In the genomic region with DNA sequence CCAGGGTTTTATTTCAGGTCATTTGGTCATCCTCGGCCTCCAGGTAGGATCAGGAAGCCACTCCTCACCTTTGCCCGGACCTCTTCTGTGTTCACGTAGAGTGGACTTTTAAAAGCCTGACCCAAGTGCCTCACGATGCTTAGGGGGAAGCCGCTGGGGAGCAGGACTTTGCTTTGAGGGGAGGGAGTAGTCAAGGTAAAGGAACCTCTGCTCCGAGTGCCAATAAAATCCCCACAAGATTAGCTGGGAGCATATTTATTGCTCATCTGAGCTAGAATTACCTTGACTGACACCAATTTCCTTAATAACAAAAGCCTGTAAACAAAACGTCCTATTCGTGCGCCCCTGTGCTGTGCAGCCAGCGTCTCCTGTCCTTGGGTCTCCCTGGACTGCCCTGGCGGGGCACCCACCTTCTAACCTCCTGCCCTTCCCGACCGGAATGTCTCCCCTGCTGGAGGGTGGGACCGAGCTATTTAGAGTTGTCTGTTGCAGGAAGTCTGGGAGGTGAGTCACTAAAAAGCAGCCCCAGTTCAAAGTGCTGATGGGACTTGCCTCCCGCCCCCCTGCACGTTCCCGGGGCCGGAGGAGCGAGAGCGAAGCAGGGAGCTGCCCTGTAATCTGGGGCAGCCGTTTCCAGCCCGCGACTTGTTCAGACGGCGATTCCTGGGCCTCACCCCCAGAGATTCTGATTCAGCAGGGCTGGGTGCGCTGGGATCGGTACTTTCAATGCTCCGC, we compare ENCODE assay signal across 1 cellular context.
TF ChIP-seq lines count a peak whose summit lies in the region.

No MANE protein-coding gene starts in this region.

TF ChIP-seq in neural cell, 6 proteins besides CTCF, POLR2A, EP300 and RAD21 (continued from another document):
- TF ChIP-seq, protein P1, sequence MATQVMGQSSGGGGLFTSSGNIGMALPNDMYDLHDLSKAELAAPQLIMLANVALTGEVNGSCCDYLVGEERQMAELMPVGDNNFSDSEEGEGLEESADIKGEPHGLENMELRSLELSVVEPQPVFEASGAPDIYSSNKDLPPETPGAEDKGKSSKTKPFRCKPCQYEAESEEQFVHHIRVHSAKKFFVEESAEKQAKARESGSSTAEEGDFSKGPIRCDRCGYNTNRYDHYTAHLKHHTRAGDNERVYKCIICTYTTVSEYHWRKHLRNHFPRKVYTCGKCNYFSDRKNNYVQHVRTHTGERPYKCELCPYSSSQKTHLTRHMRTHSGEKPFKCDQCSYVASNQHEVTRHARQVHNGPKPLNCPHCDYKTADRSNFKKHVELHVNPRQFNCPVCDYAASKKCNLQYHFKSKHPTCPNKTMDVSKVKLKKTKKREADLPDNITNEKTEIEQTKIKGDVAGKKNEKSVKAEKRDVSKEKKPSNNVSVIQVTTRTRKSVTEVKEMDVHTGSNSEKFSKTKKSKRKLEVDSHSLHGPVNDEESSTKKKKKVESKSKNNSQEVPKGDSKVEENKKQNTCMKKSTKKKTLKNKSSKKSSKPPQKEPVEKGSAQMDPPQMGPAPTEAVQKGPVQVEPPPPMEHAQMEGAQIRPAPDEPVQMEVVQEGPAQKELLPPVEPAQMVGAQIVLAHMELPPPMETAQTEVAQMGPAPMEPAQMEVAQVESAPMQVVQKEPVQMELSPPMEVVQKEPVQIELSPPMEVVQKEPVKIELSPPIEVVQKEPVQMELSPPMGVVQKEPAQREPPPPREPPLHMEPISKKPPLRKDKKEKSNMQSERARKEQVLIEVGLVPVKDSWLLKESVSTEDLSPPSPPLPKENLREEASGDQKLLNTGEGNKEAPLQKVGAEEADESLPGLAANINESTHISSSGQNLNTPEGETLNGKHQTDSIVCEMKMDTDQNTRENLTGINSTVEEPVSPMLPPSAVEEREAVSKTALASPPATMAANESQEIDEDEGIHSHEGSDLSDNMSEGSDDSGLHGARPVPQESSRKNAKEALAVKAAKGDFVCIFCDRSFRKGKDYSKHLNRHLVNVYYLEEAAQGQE (IDR thresholded peaks at IDR 0.05; ENCODE audit: borderline replicate concordance), result no peak
- TF ChIP-seq POLR2AphosphoS5 (IDR thresholded peaks at IDR 0.05), result no peak
- TF ChIP-seq TAF1 (IDR thresholded peaks at IDR 0.05; ENCODE audit: low read depth), result no peak
- TF ChIP-seq SMC3 (conservative IDR thresholded peaks at IDR 0.05; ENCODE audit: poor library complexity), result no peak
